In genomic region chr1:222009105-222009730, GRCh38 we compare ENCODE assay signal across 8 cellular contexts.
A peak's percentile ranks its signal among the peaks of the same experiment; 100 is the strongest.
DNase-seq lines count a peak whose midpoint lies in the region; ATAC-seq and TF ChIP-seq lines count a peak whose summit lies in the region.

No MANE protein-coding gene starts in this region.

- no peak overlapping the region for H3K4me3 ChIP-seq in BJ (ENCODE audit: low read depth, low read length)

- H3K27me3 ChIP-seq in BJ (ENCODE audit: control insufficient read depth, insufficient read depth, low read length) = no peaks in the 10 kb centered on the region

- TF ChIP-seq CTCF in BJ (IDR thresholded peaks at IDR 0.05; ENCODE audit: insufficient read depth, low read depth, low read length) = peak; percentile 25

- POLR2A ChIA-PET in BJ (lab: Charles Lee) = no interaction called here

- no peaks in the 10 kb centered on the region for H3K36me3 ChIP-seq in BJ (ENCODE audit: control insufficient read depth, insufficient read depth, low read length)

- CTCF ChIA-PET in BJ (lab: Yijun Ruan, JAX) = interaction anchor here (1.3 kb wide), 1 partner anchor 532 kb away, joined by 3 read pairs; no protein-coding TSS in a partner anchor

- peak; percentile 88 for ATAC-seq in GM18868 (IDR thresholded peaks at IDR 0.05; ENCODE audit: unreplicated experiment)

- in situ Hi-C loops in KBM-7 (cut with MboI; ENCODE audit: low pct_unique_long_range_greater_than_20kb, low sequenced_read_pairs) = no loop called here

- DNase-seq in BJ (ENCODE audit: low read depth) = no peak
- peak; percentile 24 for DNase-seq in KBM-7
- peak; percentile 17 for DNase-seq in activated CD8-positive, alpha-beta memory T cell treated with anti-CD3 and anti-CD28 coated beads, Interleukin-2, amount 50 U/mL, for 4 hours
- DNase-seq in iPS-NIHi11 (ENCODE audit: low spot score) = peak; percentile 41
- DNase-seq in nucleus accumbens (lab: John Stamatoyannopoulos, UW) = no peak
- DNase-seq in COLO668 (lab: John Stamatoyannopoulos, UW; ENCODE audit: unreplicated experiment) = no peak
- DNase-seq in NCI-H187 treated with DMSO at 0.1 percent for 48 hours (lab: John Stamatoyannopoulos, UW) = no peak

Comparison
In these comparisons a context has a peak if more than half of its experiments do, and no peak if none do; other contexts are left out.
1. DNase-seq: peak in KBM-7 (single experiment), activated CD8-positive, alpha-beta memory T cell treated with anti-CD3 and anti-CD28 coated beads, Interleukin-2, amount 50 U/mL, for 4 hours (single experiment) and iPS-NIHi11 (single experiment); none in BJ (single experiment), nucleus accumbens (0 of 56), COLO668 (single experiment) and NCI-H187 treated with DMSO at 0.1 percent for 48 hours (single experiment).